Comparison of ENCODE assay signal across 1 cellular context in genomic region chr6:147392917-147393625, GRCh38.
TF ChIP-seq lines count a peak whose summit lies in the region.

No MANE protein-coding gene starts in this region.

TF ChIP-seq in HepG2, 621 proteins besides CTCF, POLR2A, EP300 and RAD21:
- no peak for TF ChIP-seq TSC22D2 (CRISPR knock-in tag; IDR thresholded peaks at IDR 0.05; ENCODE audit: borderline replicate concordance)
- no peak for TF ChIP-seq SNRNP70 (IDR thresholded peaks at IDR 0.05; ENCODE audit: low read depth, low read length)
- TF ChIP-seq CEBPG (CRISPR knock-in tag; IDR thresholded peaks at IDR 0.05) = no peak
- TF ChIP-seq TAF15 (IDR thresholded peaks at IDR 0.05; ENCODE audit: low read depth, low read length, poor library complexity, severe bottlenecking) = no peak
- no peak for TF ChIP-seq BCL3 (CRISPR knock-in tag; IDR thresholded peaks at IDR 0.05)
